ENCODE assay signal across 8 cellular contexts in the genomic region with DNA sequence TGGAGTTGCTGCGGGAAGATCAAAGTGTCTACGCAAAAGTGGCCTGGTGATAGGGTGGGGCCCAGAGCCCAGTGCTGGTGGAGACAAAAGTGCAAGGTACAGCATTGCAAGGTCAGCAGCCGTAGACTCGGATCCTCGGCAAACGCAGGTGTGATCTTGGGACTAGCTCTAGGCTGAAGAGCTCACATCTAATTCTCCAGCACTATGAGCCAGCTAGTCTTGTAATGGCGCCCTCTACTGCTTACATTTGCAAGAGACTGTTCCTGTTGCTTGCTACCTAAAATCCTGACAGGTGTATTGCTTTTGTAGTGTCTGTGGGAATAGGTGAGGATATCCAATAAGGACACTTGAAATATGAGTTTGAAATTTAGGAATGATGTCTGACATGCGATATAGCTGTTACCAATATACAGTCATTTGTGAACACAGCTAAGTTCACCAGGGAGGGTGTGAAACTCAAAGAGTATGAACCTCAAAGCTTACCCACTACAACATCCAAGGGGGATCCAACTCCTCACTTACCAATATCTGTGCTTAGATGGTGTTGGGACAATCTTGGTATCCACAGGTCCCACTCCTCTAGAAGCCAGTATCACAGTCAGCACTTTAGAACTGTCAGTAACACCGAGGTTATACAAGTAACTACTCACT. TPM values are rescaled to one million over a fixed set of nuclear protein-coding genes. Genes with fewer than 3 reads are reported as not detected.
A peak's percentile ranks its signal among the peaks of the same experiment; 100 is the strongest.
DNase-seq lines count a peak whose midpoint lies in the region; ATAC-seq and TF ChIP-seq lines count a peak whose summit lies in the region.

No MANE protein-coding gene starts in this region.

- H3K27ac Mint-ChIP-seq in activated T-cell treated with anti-CD3 and anti-CD28 coated beads, Interleukin-2, amount 50 U/mL, for 72 hours = no peak overlapping the region
- no peak overlapping the region for H3K27ac Mint-ChIP-seq in glutamatergic neuron (ENCODE audit: unreplicated experiment)

- peak; percentile 37 for DNase-seq in Daoy (ENCODE audit: low read depth)
- peak in 46 of 76 experiments; percentile 2 to 77 (median 30) for DNase-seq in HUDEP-2 (lab: John Stamatoyannopoulos, UW; ENCODE audit: unreplicated experiment in 76 of 76)
- DNase-seq in OCI-LY7 (ENCODE audit: low spot score) = peak; percentile 59
- peak; percentile 65 to 70 for DNase-seq in activated T-cell treated with anti-CD3 and anti-CD28 coated beads, Interleukin-2, amount 50 U/mL, for 72 hours
- peak; percentile 23 for DNase-seq in glutamatergic neuron
- DNase-seq in stimulated activated CD4-positive, alpha-beta T cell treated with anti-CD3 and anti-CD28 coated beads, Interleukin-2, amount 100 ng/mL, for 24 hours = peak; percentile 22 to 58
- DNase-seq in mesenteric fat pad (ENCODE audit: low spot score) = no peak

- CTCF ChIA-PET in OCI-LY7 (lab: Charles Lee; ENCODE audit: unreplicated experiment) = interaction anchor here (1.0 kb wide), 1 partner anchor 456 kb away, joined by 3 read pairs; no protein-coding TSS in a partner anchor

- no peak overlapping the region for H3K4me2 ChIP-seq in OCI-LY7 (ENCODE audit: low read length)

- POLR2A ChIA-PET in OCI-LY7 (lab: Charles Lee) = no interaction called here

- H3K36me3 ChIP-seq in OCI-LY7 (ENCODE audit: insufficient read depth, low read length) = no peaks in the 10 kb centered on the region

- TF ChIP-seq CTCF in OCI-LY7 (conservative IDR thresholded peaks at IDR 0.05; ENCODE audit: low read length) (peak; percentile 84), glutamatergic neuron (IDR thresholded peaks at IDR 0.05; ENCODE audit: partially characterized antibody, unreplicated experiment) (peak; percentile 49)

- intact Hi-C loops in OCI-LY7 (cut with micrococcal nuclease; ENCODE audit: unreplicated experiment) = loop anchor here (5.0 to 10.0 kb wide), 2 partner anchors 375 to 458 kb away; no protein-coding TSS in a partner anchor

- no peaks in the 10 kb centered on the region for H3K4me1 ChIP-seq in OCI-LY7 (ENCODE audit: insufficient read depth, low read length, poor library complexity, severe bottlenecking)

- no peaks in the 10 kb centered on the region for H3K9me2 ChIP-seq in OCI-LY7 (ENCODE audit: insufficient read depth, low read length)

- H3K9me3 Mint-ChIP-seq in activated T-cell treated with anti-CD3 and anti-CD28 coated beads, Interleukin-2, amount 50 U/mL, for 72 hours = no peaks in the 10 kb centered on the region
- H3K9me3 Mint-ChIP-seq in glutamatergic neuron (ENCODE audit: unreplicated experiment) = peaks cover 1% of the 10 kb centered on the region

- H2AFZ ChIP-seq in OCI-LY7 (ENCODE audit: low read length) = no peak overlapping the region

- no peaks in the 10 kb centered on the region for H3K79me2 ChIP-seq in OCI-LY7 (ENCODE audit: insufficient read depth, low read depth, low read length)

- BruUV-seq in OCI-LY7 (replicated peaks; lab: Mats Ljungman, UMichigan) = no TSS peak

- no peaks in the 10 kb centered on the region for H3K36me3 Mint-ChIP-seq in activated T-cell treated with anti-CD3 and anti-CD28 coated beads, Interleukin-2, amount 50 U/mL, for 72 hours (ENCODE audit: insufficient read depth in 2 of 2)
- H3K36me3 Mint-ChIP-seq in glutamatergic neuron (ENCODE audit: unreplicated experiment) = no peaks in the 10 kb centered on the region

- H3K4me3 ChIP-seq in OCI-LY7 (ENCODE audit: low read depth, low read length, poor library complexity, severe bottlenecking) = no peak overlapping the region

- no peaks in the 10 kb centered on the region for H4K20me1 ChIP-seq in OCI-LY7 (ENCODE audit: insufficient read depth, low read length)

- H3K27me3 Mint-ChIP-seq in activated T-cell treated with anti-CD3 and anti-CD28 coated beads, Interleukin-2, amount 50 U/mL, for 72 hours (ENCODE audit: low read depth) = no peaks in the 10 kb centered on the region
- no peaks in the 10 kb centered on the region for H3K27me3 Mint-ChIP-seq in glutamatergic neuron (ENCODE audit: unreplicated experiment)

- H3K9me3 ChIP-seq in OCI-LY7 (ENCODE audit: low read length) = no peaks in the 10 kb centered on the region

- ATAC-seq in GM21447 (IDR thresholded peaks at IDR 0.05; ENCODE audit: unreplicated experiment) = peak; percentile 95
- ATAC-seq in activated T-cell treated with anti-CD3 and anti-CD28 coated beads, Interleukin-2, amount 50 U/mL, for 72 hours (replicated peaks in 1 of 2) = peak; percentile 83 to 87

- H3K4me1 Mint-ChIP-seq in activated T-cell treated with anti-CD3 and anti-CD28 coated beads, Interleukin-2, amount 50 U/mL, for 72 hours (ENCODE audit: low read depth) = peaks cover under 1% of the 10 kb centered on the region
- no peaks in the 10 kb centered on the region for H3K4me1 Mint-ChIP-seq in glutamatergic neuron (ENCODE audit: low read depth, unreplicated experiment)

- H3K27ac ChIP-seq in OCI-LY7 (ENCODE audit: low read depth, low read length, poor library complexity, severe bottlenecking) = no peak overlapping the region

- H3K4me3 Mint-ChIP-seq in activated T-cell treated with anti-CD3 and anti-CD28 coated beads, Interleukin-2, amount 50 U/mL, for 72 hours = no peak overlapping the region
- no peak overlapping the region for H3K4me3 Mint-ChIP-seq in glutamatergic neuron (ENCODE audit: unreplicated experiment)

RNA-seq across cellular contexts. Expression of a gene that starts 58.4 kb away (rescaled TPM):
- 0.17 and 0.65 TPM in 2 replicates for total RNA-seq in Daoy (2014; rRNA removed; shearing (Covaris generic))
- total RNA-seq in OCI-LY7 (2014; rRNA removed; shearing (Covaris generic)) = not detected in 2 replicates
- not detected in 2 replicates for total RNA-seq in OCI-LY7 (2022)
- 1 to 10 TPM in 1 of 2 donors, under 1 TPM in 1; 1.00 to 4.2 TPM for total RNA-seq in activated T-cell treated with anti-CD3 and anti-CD28 coated beads, Interleukin-2, amount 50 U/mL, for 72 hours
- not detected for total RNA-seq in glutamatergic neuron (ENCODE audit: unreplicated experiment)
- total RNA-seq in mesenteric fat pad = 5.4 TPM
